Comparison of ENCODE assay signal across 1 cellular context in genomic region chr10:95808705-95809308, GRCh38. TPM values are rescaled to one million over a fixed set of nuclear protein-coding genes. Genes with fewer than 3 reads are reported as not detected.
"Had no signal": no experiment of that assay in that cellular context is flagged by ENCODE, and none has a peak within 500 bp of the region (broad histone marks: within the 10 kb centered on the region; RNA-seq: fewer than 3 reads in every experiment).

No MANE protein-coding gene starts in this region.

RNA-seq across cellular contexts. Expression of gene ENTPD1, which starts 52.8 kb away (rescaled TPM):
- total RNA-seq: progenitor cell of endocrine pancreas had no signal
